Comparison of ENCODE assay signal across 8 cellular contexts in genomic region chr20:3786665-3787639, GRCh38. TPM values are rescaled to one million over a fixed set of nuclear protein-coding genes. Genes with fewer than 3 reads are reported as not detected.
DNase-seq lines count a peak whose midpoint lies in the region; TF ChIP-seq lines count a peak whose summit lies in the region.

A gene with protein sequence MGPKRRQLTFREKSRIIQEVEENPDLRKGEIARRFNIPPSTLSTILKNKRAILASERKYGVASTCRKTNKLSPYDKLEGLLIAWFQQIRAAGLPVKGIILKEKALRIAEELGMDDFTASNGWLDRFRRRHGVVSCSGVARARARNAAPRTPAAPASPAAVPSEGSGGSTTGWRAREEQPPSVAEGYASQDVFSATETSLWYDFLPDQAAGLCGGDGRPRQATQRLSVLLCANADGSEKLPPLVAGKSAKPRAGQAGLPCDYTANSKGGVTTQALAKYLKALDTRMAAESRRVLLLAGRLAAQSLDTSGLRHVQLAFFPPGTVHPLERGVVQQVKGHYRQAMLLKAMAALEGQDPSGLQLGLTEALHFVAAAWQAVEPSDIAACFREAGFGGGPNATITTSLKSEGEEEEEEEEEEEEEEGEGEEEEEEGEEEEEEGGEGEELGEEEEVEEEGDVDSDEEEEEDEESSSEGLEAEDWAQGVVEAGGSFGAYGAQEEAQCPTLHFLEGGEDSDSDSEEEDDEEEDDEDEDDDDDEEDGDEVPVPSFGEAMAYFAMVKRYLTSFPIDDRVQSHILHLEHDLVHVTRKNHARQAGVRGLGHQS (minus strand): TSS chr20:3786740. CDS start chr20:3786483, 257 bp downstream.

- H3K9ac ChIP-seq in ES-I3 (ENCODE audit: low read depth, low read length): peak within 1 kb of the TSS; percentile 47

- H3K4me1 Mint-ChIP-seq in activated naive CD4-positive, alpha-beta T cell treated with anti-CD3 and anti-CD28 coated beads, Interleukin-2, amount 10 ng/mL, durations not matched to agents 7 days and 5 days: peaks cover 50% of the 10 kb centered on the region

- H3K36me3 Mint-ChIP-seq in activated naive CD4-positive, alpha-beta T cell treated with anti-CD3 and anti-CD28 coated beads, Interleukin-2, amount 10 ng/mL, durations not matched to agents 7 days and 5 days: peaks cover 17% of the 10 kb centered on the region

- H3K36me3 ChIP-seq in ES-I3 (ENCODE audit: insufficient read depth, low read length): no peaks in the 10 kb centered on the region; the same call in 1 of the 2 replicates
- H3K36me3 ChIP-seq in SJSA1: peaks cover 35% of the 10 kb centered on the region
- H3K36me3 ChIP-seq in suprapubic skin: peaks cover 3% of the 10 kb centered on the region

- H3K9me3 Mint-ChIP-seq in activated naive CD4-positive, alpha-beta T cell treated with anti-CD3 and anti-CD28 coated beads, Interleukin-2, amount 10 ng/mL, durations not matched to agents 7 days and 5 days: no peaks in the 10 kb centered on the region

- H3K27me3 ChIP-seq in SJSA1 (replicated peaks) (no peaks in the 10 kb centered on the region), suprapubic skin (no peaks in the 10 kb centered on the region)

- H3K4me3 Mint-ChIP-seq in activated naive CD4-positive, alpha-beta T cell treated with anti-CD3 and anti-CD28 coated beads, Interleukin-2, amount 10 ng/mL, durations not matched to agents 7 days and 5 days: peak within 1 kb of the TSS; percentile 81

- peak within 1 kb of the TSS; percentile 84 for H3K27ac Mint-ChIP-seq in activated naive CD4-positive, alpha-beta T cell treated with anti-CD3 and anti-CD28 coated beads, Interleukin-2, amount 10 ng/mL, durations not matched to agents 7 days and 5 days

- peak; percentile 67 to 93 for TF ChIP-seq CTCF in suprapubic skin (IDR thresholded peaks at IDR 0.05)

- H3K4me1 ChIP-seq in ES-I3 (ENCODE audit: insufficient read depth, low read length) (no peaks in the 10 kb centered on the region; the same call in 1 of the 2 replicates), SJSA1 (replicated peaks) (peaks cover 25% of the 10 kb centered on the region), suprapubic skin (peaks cover 59% of the 10 kb centered on the region)

- H3K9me3 ChIP-seq in ES-I3 (ENCODE audit: control insufficient read depth, insufficient read depth, low read length) (no peaks in the 10 kb centered on the region), SJSA1 (replicated peaks) (no peaks in the 10 kb centered on the region; the same call in 1 of the 2 replicates), suprapubic skin (no peaks in the 10 kb centered on the region)

- no peak for TF ChIP-seq EP300 in suprapubic skin (IDR thresholded peaks at IDR 0.05)

- peak within 1 kb of the TSS; percentile 57 for H3K4me3 ChIP-seq in SJSA1
- H3K4me3 ChIP-seq in suprapubic skin: peak within 1 kb of the TSS; percentile 66

- TF ChIP-seq POLR2A in suprapubic skin (IDR thresholded peaks at IDR 0.05): no peak

- H3K27ac ChIP-seq in SJSA1 (peak within 1 kb of the TSS; percentile 63), suprapubic skin (peak within 1 kb of the TSS; percentile 86)

- CTCF ChIA-PET in activated naive CD4-positive, alpha-beta T cell treated with anti-CD3 and anti-CD28 coated beads, Interleukin-2, amount 10 ng/mL, durations not matched to agents 7 days and 5 days (lab: Charles Lee): interaction anchor here (0.7 to 6.9 kb wide), 9 partner anchors 8 to 68 kb away, joined by 3 to 52 read pairs (median 6); partner anchors contain the start of genes ADISSP and AP5S1

- WGBS in suprapubic skin: 3% methylated on average over 30 of the region's 71 CpGs

- DNase-seq in H4 (ENCODE audit: low spot score) (peak; percentile 72), M059J (ENCODE audit: low read depth) (peak; percentile 85), SJSA1 (ENCODE audit: low read depth in 1 of 2, low spot score in 2 of 2) (peak; percentile 64 to 87), globus pallidus (ENCODE audit: low spot score) (peak; percentile 85), occipital lobe (lab: John Stamatoyannopoulos, UW) (peak; percentile 81), suprapubic skin (ENCODE audit: low spot score in 2 of 2) (peak; percentile 91 to 94)
- peak; percentile 91 for DNase-seq in activated naive CD4-positive, alpha-beta T cell treated with anti-CD3 and anti-CD28 coated beads, Interleukin-2, amount 10 ng/mL, durations not matched to agents 7 days and 5 days

- H3K27me3 Mint-ChIP-seq in activated naive CD4-positive, alpha-beta T cell treated with anti-CD3 and anti-CD28 coated beads, Interleukin-2, amount 10 ng/mL, durations not matched to agents 7 days and 5 days: peaks cover 12% of the 10 kb centered on the region

RNA-seq across cellular contexts. Expression of the gene that starts here (rescaled TPM):
- total RNA-seq in H4 (2014; rRNA removed; shearing (Covaris generic)): 24.3 and 45.5 TPM in 2 replicates
- total RNA-seq in M059J (2014; rRNA removed; shearing (Covaris generic)): 80.2 and 161 TPM in 2 replicates
- 144 and 158 TPM in 2 replicates for total RNA-seq in SJSA1 (2014; rRNA removed; shearing (Covaris generic))
- total RNA-seq in occipital lobe (55.4 TPM), suprapubic skin (10 to 100 TPM; 57.0 to 81.4 (median 66.4) TPM)

Comparison
In these comparisons a context has a peak if more than half of its experiments do, and no peak if none do; other contexts are left out.
1. Peak in every context shown above with its lines: DNase-seq, H3K4me3 ChIP-seq and H3K27ac ChIP-seq.